Comparison of ENCODE assay signal across 8 cellular contexts in the genomic region with DNA sequence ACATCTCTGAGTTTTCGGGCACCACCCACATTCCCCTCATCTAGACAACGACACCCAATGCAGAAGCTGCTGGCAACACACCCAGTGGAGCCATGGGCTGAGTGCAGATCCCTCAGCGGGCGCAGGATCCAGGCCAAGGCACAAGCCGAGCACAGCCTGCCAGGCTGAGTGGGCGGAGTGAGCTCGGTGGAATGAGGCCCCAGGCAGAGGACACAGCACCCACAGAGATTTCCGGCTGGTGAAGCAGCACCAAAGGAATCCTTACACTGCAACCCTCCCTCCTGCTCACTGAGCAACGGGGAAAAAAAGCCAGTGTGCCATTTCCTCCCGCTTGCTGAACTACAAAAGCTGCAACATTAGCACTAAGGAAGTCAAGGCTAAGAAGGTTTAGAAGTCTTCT. TPM values are rescaled to one million over a fixed set of nuclear protein-coding genes. Genes with fewer than 3 reads are reported as not detected.
DNase-seq lines count a peak whose midpoint lies in the region; ATAC-seq and TF ChIP-seq lines count a peak whose summit lies in the region.

No MANE protein-coding gene starts in this region.

- no peaks in the 10 kb centered on the region for H3K27me3 Mint-ChIP-seq in activated CD8-positive, alpha-beta memory T cell treated with anti-CD3 and anti-CD28 coated beads, Interleukin-2, amount 10 ng/mL, durations not matched to agents 7 days and 5 days

- ATAC-seq in activated CD8-positive, alpha-beta memory T cell treated with anti-CD3 and anti-CD28 coated beads, Interleukin-2, amount 10 ng/mL, durations not matched to agents 7 days and 5 days = peak; percentile 85
- ATAC-seq in esophagus mucosa (peak; percentile 97), sciatic nerve (peak; percentile 78), GM18907 (IDR thresholded peaks at IDR 0.05; ENCODE audit: unreplicated experiment) (no peak), GM19035 (IDR thresholded peaks at IDR 0.05; ENCODE audit: unreplicated experiment) (no peak), GM19455 (IDR thresholded peaks at IDR 0.05; ENCODE audit: unreplicated experiment) (no peak)

- no peak overlapping the region for H3K4me3 ChIP-seq in ovary

- no peak overlapping the region for H3K27ac ChIP-seq in ovary

- no peak for TF ChIP-seq EP300 in ovary (IDR thresholded peaks at IDR 0.05)

- no peak overlapping the region for H3K4me3 Mint-ChIP-seq in activated CD8-positive, alpha-beta memory T cell treated with anti-CD3 and anti-CD28 coated beads, Interleukin-2, amount 10 ng/mL, durations not matched to agents 7 days and 5 days

- H3K9me3 ChIP-seq in ovary = no peaks in the 10 kb centered on the region

- H3K27me3 ChIP-seq in ovary = no peaks in the 10 kb centered on the region

- WGBS in ovary, 3 donors = 77 to 87% (median 78%) methylated on average over 9 to 10 of the region's 10 CpGs

- intact Hi-C loops in sciatic nerve (cut with DNase I) = no loop called here
- intact Hi-C loops in ovary (cut with DNase I) = no loop called here

- no peak for TF ChIP-seq POLR2A in ovary (IDR thresholded peaks at IDR 0.05)

- peaks cover 23% of the 10 kb centered on the region for H3K36me3 Mint-ChIP-seq in activated CD8-positive, alpha-beta memory T cell treated with anti-CD3 and anti-CD28 coated beads, Interleukin-2, amount 10 ng/mL, durations not matched to agents 7 days and 5 days

- H3K36me3 ChIP-seq in ovary = no peaks in the 10 kb centered on the region

- H3K27ac Mint-ChIP-seq in activated CD8-positive, alpha-beta memory T cell treated with anti-CD3 and anti-CD28 coated beads, Interleukin-2, amount 10 ng/mL, durations not matched to agents 7 days and 5 days = peak overlapping the region; percentile 55

- peaks cover 12% of the 10 kb centered on the region for H3K4me1 Mint-ChIP-seq in activated CD8-positive, alpha-beta memory T cell treated with anti-CD3 and anti-CD28 coated beads, Interleukin-2, amount 10 ng/mL, durations not matched to agents 7 days and 5 days

- H3K9me3 Mint-ChIP-seq in activated CD8-positive, alpha-beta memory T cell treated with anti-CD3 and anti-CD28 coated beads, Interleukin-2, amount 10 ng/mL, durations not matched to agents 7 days and 5 days (ENCODE audit: low read depth) = peaks cover 2% of the 10 kb centered on the region

- CTCF ChIA-PET in activated CD8-positive, alpha-beta memory T cell treated with anti-CD3 and anti-CD28 coated beads, Interleukin-2, amount 10 ng/mL, durations not matched to agents 7 days and 5 days (lab: Charles Lee) = interaction anchor here (1.0 to 1.1 kb wide), 2 partner anchors 22 to 29 kb away, joined by 3 read pairs; no protein-coding TSS in a partner anchor

- DNase-seq in HT-29 (ENCODE audit: low spot score) = peak; percentile 38
- DNase-seq in activated CD8-positive, alpha-beta memory T cell treated with anti-CD3 and anti-CD28 coated beads, Interleukin-2, amount 10 ng/mL, durations not matched to agents 7 days and 5 days = peak; percentile 45
- peak; percentile 65 for DNase-seq in sciatic nerve (ENCODE audit: low spot score)
- DNase-seq in ovary = no peak

- TF ChIP-seq CTCF in ovary (IDR thresholded peaks at IDR 0.05) = no peak

- no peaks in the 10 kb centered on the region for H3K4me1 ChIP-seq in ovary (ENCODE audit: insufficient read depth)

RNA-seq across cellular contexts. Expression of a gene that starts 34.2 kb away (rescaled TPM):
- 0.89 and 2.1 TPM in 2 replicates for total RNA-seq in HT-29 (2014; rRNA removed; shearing (Covaris generic))
- total RNA-seq in activated CD8-positive, alpha-beta memory T cell treated with anti-CD3 and anti-CD28 coated beads, Interleukin-2, amount 10 ng/mL, durations not matched to agents 7 days and 5 days = 10 to 100 TPM; 14.1 to 15.1 TPM
- total RNA-seq in esophagus mucosa = 7.2 TPM
- 19.9 TPM for total RNA-seq in sciatic nerve
- 10 to 100 TPM in 5 of 7 donors, 1 to 10 TPM in 2; 6.7 to 15.4 (median 14.0) TPM for total RNA-seq in ovary
- polyA plus RNA-seq in ovary = 1 to 10 TPM; 1.4 to 6.6 TPM

Comparison
In these comparisons a context has a peak if more than half of its experiments do, and no peak if none do; other contexts are left out.
1. DNase-seq: peak in HT-29 (single experiment), activated CD8-positive, alpha-beta memory T cell treated with anti-CD3 and anti-CD28 coated beads, Interleukin-2, amount 10 ng/mL, durations not matched to agents 7 days and 5 days (single experiment) and sciatic nerve (single experiment); none in ovary (0 of 5).
2. ATAC-seq: peak in activated CD8-positive, alpha-beta memory T cell treated with anti-CD3 and anti-CD28 coated beads, Interleukin-2, amount 10 ng/mL, durations not matched to agents 7 days and 5 days (single experiment), esophagus mucosa (single experiment) and sciatic nerve (single experiment); none in GM18907 (single experiment), GM19035 (single experiment) and GM19455 (single experiment).